Comparison of ENCODE assay signal across 15 cellular contexts in genomic region chr19:39544201-39544903, GRCh38. TPM values are rescaled to one million over a fixed set of nuclear protein-coding genes. Genes with fewer than 3 reads are reported as not detected.
A peak's percentile ranks its signal among the peaks of the same experiment; 100 is the strongest.
DNase-seq lines count a peak whose midpoint lies in the region; ATAC-seq and TF ChIP-seq lines count a peak whose summit lies in the region.
"Had no signal": no experiment of that assay in that cellular context is flagged by ENCODE, and none has a peak within 500 bp of the region (broad histone marks: within the 10 kb centered on the region; RNA-seq: fewer than 3 reads in every experiment).

No MANE protein-coding gene starts in this region.

- peaks cover 2% of the 10 kb centered on the region for H3K36me3 Mint-ChIP-seq in activated CD4-positive, alpha-beta T cell treated with anti-CD3 and anti-CD28 coated beads, Interleukin-2, amount 10 ng/mL, durations not matched to agents 24 days and 14 days (ENCODE audit: low read depth)
- peaks cover 3% of the 10 kb centered on the region for H3K36me3 Mint-ChIP-seq in activated naive CD8-positive, alpha-beta T cell treated with anti-CD3 and anti-CD28 coated beads, Interleukin-2, amount 50 U/mL, for 24 hours (ENCODE audit: low read depth)

- peaks cover 4% of the 10 kb centered on the region for H3K9me3 Mint-ChIP-seq in activated CD4-positive, alpha-beta T cell treated with anti-CD3 and anti-CD28 coated beads, Interleukin-2, amount 10 ng/mL, durations not matched to agents 24 days and 14 days
- H3K9me3 Mint-ChIP-seq in activated naive CD8-positive, alpha-beta T cell treated with anti-CD3 and anti-CD28 coated beads, Interleukin-2, amount 50 U/mL, for 24 hours: no peaks in the 10 kb centered on the region

- peak; percentile 33 for ATAC-seq in activated naive CD8-positive, alpha-beta T cell treated with anti-CD3 and anti-CD28 coated beads, Interleukin-2, amount 50 U/mL, for 24 hours
- ATAC-seq: lower lobe of right lung, upper lobe of right lung had no signal

- H3K4me1 Mint-ChIP-seq in activated CD4-positive, alpha-beta T cell treated with anti-CD3 and anti-CD28 coated beads, Interleukin-2, amount 10 ng/mL, durations not matched to agents 24 days and 14 days: peaks cover 31% of the 10 kb centered on the region
- peaks cover 44% of the 10 kb centered on the region for H3K4me1 Mint-ChIP-seq in activated naive CD8-positive, alpha-beta T cell treated with anti-CD3 and anti-CD28 coated beads, Interleukin-2, amount 50 U/mL, for 24 hours

- H3K27ac Mint-ChIP-seq in activated CD4-positive, alpha-beta T cell treated with anti-CD3 and anti-CD28 coated beads, Interleukin-2, amount 10 ng/mL, durations not matched to agents 24 days and 14 days: no peak overlapping the region
- peak overlapping the region; percentile 4 for H3K27ac Mint-ChIP-seq in activated naive CD8-positive, alpha-beta T cell treated with anti-CD3 and anti-CD28 coated beads, Interleukin-2, amount 50 U/mL, for 24 hours

- TF ChIP-seq CTCF in coronary artery (IDR thresholded peaks at IDR 0.05): no peak

- intact Hi-C loops in activated CD4-positive, alpha-beta T cell treated with anti-CD3 and anti-CD28 coated beads, Interleukin-2, amount 10 ng/mL, durations not matched to agents 24 days and 14 days (cut with micrococcal nuclease): loop anchor here (5.0 kb wide), 1 partner anchor 133 kb away; no protein-coding TSS in a partner anchor
- intact Hi-C loops in posterior cingulate gyrus (cut with DNase I): loop anchor here (10.0 kb wide), 1 partner anchor 300 kb away; the partner anchor contains the start of gene FBL

- H3K27ac ChIP-seq in coronary artery: no peak overlapping the region
- H3K27ac ChIP-seq: lower lobe of right lung, upper lobe of right lung had no signal

- H3K4me3 ChIP-seq in coronary artery: no peak overlapping the region
- H3K4me3 ChIP-seq: lower lobe of right lung, upper lobe of right lung had no signal

- no peak for DNase-seq in activated CD4-positive, alpha-beta T cell treated with anti-CD3 and anti-CD28 coated beads, Interleukin-2, amount 10 ng/mL, durations not matched to agents 24 days and 14 days
- DNase-seq in activated CD4-positive, alpha-beta T cell treated with anti-CD3 and anti-CD28 coated beads for 4 hours: no peak
- DNase-seq in HT1080 (ENCODE audit: low read depth): peak; percentile 53
- no peak for DNase-seq in activated naive CD8-positive, alpha-beta T cell treated with anti-CD3 and anti-CD28 coated beads, Interleukin-2, amount 50 U/mL, for 24 hours
- peak; percentile 64 for DNase-seq in kidney tubule cell (ENCODE audit: low spot score)
- no peak for DNase-seq in posterior cingulate gyrus
- no peak for DNase-seq in coronary artery (ENCODE audit: low spot score)
- no peak for DNase-seq in DMS79 treated with DMSO at 0.1 percent for 48 hours (lab: John Stamatoyannopoulos, UW)
- DNase-seq: DMS153; effector CD4-positive, alpha-beta T cell; lower lobe of right lung; NCI-H2171 treated with DMSO at 0.1 percent for 48 hours; upper lobe of right lung had no signal

- H3K4me3 Mint-ChIP-seq in activated CD4-positive, alpha-beta T cell treated with anti-CD3 and anti-CD28 coated beads, Interleukin-2, amount 10 ng/mL, durations not matched to agents 24 days and 14 days: peak overlapping the region; percentile 25
- no peak overlapping the region for H3K4me3 Mint-ChIP-seq in activated naive CD8-positive, alpha-beta T cell treated with anti-CD3 and anti-CD28 coated beads, Interleukin-2, amount 50 U/mL, for 24 hours

- H3K27me3 Mint-ChIP-seq in activated CD4-positive, alpha-beta T cell treated with anti-CD3 and anti-CD28 coated beads, Interleukin-2, amount 10 ng/mL, durations not matched to agents 24 days and 14 days: peaks cover 3% of the 10 kb centered on the region
- peaks cover 2% of the 10 kb centered on the region for H3K27me3 Mint-ChIP-seq in activated naive CD8-positive, alpha-beta T cell treated with anti-CD3 and anti-CD28 coated beads, Interleukin-2, amount 50 U/mL, for 24 hours

RNA-seq across cellular contexts. Expression of gene EID2, which starts 4.4 kb away (rescaled TPM):
- 17.2 and 17.6 TPM in 2 replicates for total RNA-seq in activated CD4-positive, alpha-beta T cell treated with anti-CD3 and anti-CD28 coated beads, Interleukin-2, amount 10 ng/mL, durations not matched to agents 24 days and 14 days
- total RNA-seq in HT1080 (2014; rRNA removed; shearing (Covaris generic)): 19.4 and 21.8 TPM in 2 replicates
- 13.0 and 13.8 TPM in 2 replicates for polyA plus RNA-seq in HT1080 (2015; cell fraction: cytosol; rRNA removed)
- polyA plus RNA-seq in HT1080 (2015; cell fraction: nucleus; rRNA removed): 10.1 and 11.3 TPM in 2 replicates

RNA-seq across cellular contexts. Expression of gene EID2B, which starts 11.7 kb away (rescaled TPM):
- 3.4 and 3.6 TPM in 2 replicates for total RNA-seq in activated CD4-positive, alpha-beta T cell treated with anti-CD3 and anti-CD28 coated beads, Interleukin-2, amount 10 ng/mL, durations not matched to agents 24 days and 14 days
- 4.6 and 5.1 TPM in 2 replicates for total RNA-seq in HT1080 (2014; rRNA removed; shearing (Covaris generic))
- 5.1 and 5.3 TPM in 2 replicates for polyA plus RNA-seq in HT1080 (2015; cell fraction: cytosol; rRNA removed)
- polyA plus RNA-seq in HT1080 (2015; cell fraction: nucleus; rRNA removed): 5.2 and 6.8 TPM in 2 replicates

RNA-seq across cellular contexts. Expression of gene SELENOV, which starts 29.4 kb away (rescaled TPM):
- total RNA-seq in activated CD4-positive, alpha-beta T cell treated with anti-CD3 and anti-CD28 coated beads, Interleukin-2, amount 10 ng/mL, durations not matched to agents 24 days and 14 days: not detected in 2 replicates
- not detected in 2 replicates for total RNA-seq in HT1080 (2014; rRNA removed; shearing (Covaris generic))
- not detected in 2 replicates for polyA plus RNA-seq in HT1080 (2015; cell fraction: cytosol; rRNA removed)
- polyA plus RNA-seq in HT1080 (2015; cell fraction: nucleus; rRNA removed): not detected in 2 replicates
- total RNA-seq: astrocyte; lower lobe of right lung; T-helper 1 cell treated with Interleukin-12 subunit alpha and Interleukin-12 subunit beta and Interleukin-4 antibody, amounts not matched to agents 30 ng/mL and 1 ng/mL, for 36 hours; upper lobe of right lung had no signal

RNA-seq across cellular contexts. Expression of gene DLL3, which starts 45.6 kb away (rescaled TPM):
- 2.2 TPM in 2 replicates for total RNA-seq in activated CD4-positive, alpha-beta T cell treated with anti-CD3 and anti-CD28 coated beads, Interleukin-2, amount 10 ng/mL, durations not matched to agents 24 days and 14 days
- 0.80 and 1.2 TPM in 2 replicates for total RNA-seq in HT1080 (2014; rRNA removed; shearing (Covaris generic))
- polyA plus RNA-seq in HT1080 (2015; cell fraction: cytosol; rRNA removed): 1.5 and 1.7 TPM in 2 replicates
- 0.22 and 0.44 TPM in 2 replicates for polyA plus RNA-seq in HT1080 (2015; cell fraction: nucleus; rRNA removed)
- total RNA-seq: lower lobe of right lung, upper lobe of right lung had no signal

RNA-seq across cellular contexts. Expression of gene LGALS13, which starts 58.0 kb away (rescaled TPM):
- total RNA-seq in activated CD4-positive, alpha-beta T cell treated with anti-CD3 and anti-CD28 coated beads, Interleukin-2, amount 10 ng/mL, durations not matched to agents 24 days and 14 days: not detected in 2 replicates
- total RNA-seq in HT1080 (2014; rRNA removed; shearing (Covaris generic)): not detected in 2 replicates
- not detected in 2 replicates for polyA plus RNA-seq in HT1080 (2015; cell fraction: cytosol; rRNA removed)
- polyA plus RNA-seq in HT1080 (2015; cell fraction: nucleus; rRNA removed): not detected in 2 replicates
- total RNA-seq: astrocyte; lower lobe of right lung; T-helper 1 cell treated with Interleukin-12 subunit alpha and Interleukin-12 subunit beta and Interleukin-4 antibody, amounts not matched to agents 30 ng/mL and 1 ng/mL, for 36 hours; upper lobe of right lung had no signal

Comparison
In these comparisons a context has a peak if more than half of its experiments do, and no peak if none do; other contexts are left out.
1. DNase-seq: peak in HT1080 (single experiment) and kidney tubule cell (single experiment); none in activated CD4-positive, alpha-beta T cell treated with anti-CD3 and anti-CD28 coated beads, Interleukin-2, amount 10 ng/mL, durations not matched to agents 24 days and 14 days (single experiment), activated CD4-positive, alpha-beta T cell treated with anti-CD3 and anti-CD28 coated beads for 4 hours (0 of 2), activated naive CD8-positive, alpha-beta T cell treated with anti-CD3 and anti-CD28 coated beads, Interleukin-2, amount 50 U/mL, for 24 hours (single experiment), posterior cingulate gyrus (0 of 10), coronary artery (single experiment) and DMS79 treated with DMSO at 0.1 percent for 48 hours (single experiment).